10 cellular contexts compared by ENCODE assay signal in the genomic region with DNA sequence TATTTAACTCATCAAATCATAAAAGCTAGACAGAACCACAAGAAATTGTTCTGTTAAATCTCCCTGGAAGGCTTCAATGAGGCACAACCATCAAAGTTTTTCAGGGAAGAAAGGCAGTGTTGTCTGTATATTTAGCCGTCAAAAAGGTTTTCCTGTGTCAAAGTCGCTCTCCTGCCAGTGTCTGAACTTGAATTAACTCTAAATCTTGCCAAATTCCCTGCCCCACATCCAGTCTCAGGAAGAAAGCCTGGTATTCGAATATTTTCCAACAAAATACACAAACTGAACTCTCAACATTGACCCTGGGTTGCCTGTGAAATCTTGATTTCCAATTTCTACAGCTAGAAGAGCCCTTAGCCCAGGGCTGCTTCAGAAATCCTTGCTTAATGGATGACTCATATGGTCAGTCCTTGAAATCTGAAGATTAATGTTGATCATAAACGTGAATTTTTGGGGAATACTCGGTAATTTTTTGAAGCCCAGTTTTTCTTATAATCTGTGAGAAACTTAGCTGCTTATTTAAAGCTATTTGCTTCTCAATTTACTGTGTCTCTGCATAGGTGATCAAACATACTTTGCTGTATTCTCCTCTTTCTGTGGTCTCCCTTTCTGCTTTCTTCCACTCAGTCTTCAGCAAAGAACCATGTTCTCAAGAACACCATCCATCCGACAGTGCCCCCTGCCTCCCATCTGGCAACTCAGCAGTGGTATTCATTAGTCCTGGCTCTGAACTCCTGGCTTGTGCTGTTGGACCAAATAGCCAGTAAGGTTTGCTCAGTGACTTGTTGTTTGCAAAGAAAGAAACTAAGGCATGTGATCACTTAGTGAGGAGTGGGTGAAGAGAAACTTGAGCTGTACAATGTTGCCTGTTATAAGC. TPM values are rescaled to one million over a fixed set of nuclear protein-coding genes. Genes with fewer than 3 reads are reported as not detected.
DNase-seq lines count a peak whose midpoint lies in the region; ATAC-seq and TF ChIP-seq lines count a peak whose summit lies in the region.
"Had no signal": no experiment of that assay in that cellular context is flagged by ENCODE, and none has a peak within 500 bp of the region (broad histone marks: within the 10 kb centered on the region; RNA-seq: fewer than 3 reads in every experiment).

No MANE protein-coding gene starts in this region.

- H3K4me1 Mint-ChIP-seq in activated CD8-positive, alpha-beta T cell treated with anti-CD3 and anti-CD28 coated beads for 36 hours (ENCODE audit: low read depth): no peaks in the 10 kb centered on the region
- H3K4me1 Mint-ChIP-seq in activated CD8-positive, alpha-beta T cell treated with anti-CD3 and anti-CD28 coated beads, Interleukin-2, amount 10 ng/mL, durations not matched to agents 7 days and 5 days (ENCODE audit: low read depth): peaks cover 1% of the 10 kb centered on the region
- H3K4me1 Mint-ChIP-seq in glutamatergic neuron (ENCODE audit: low read depth, unreplicated experiment): no peaks in the 10 kb centered on the region
- H3K4me1 Mint-ChIP-seq: central memory CD8-positive, alpha-beta T cell had no signal

- peak; percentile 14 for DNase-seq in activated CD8-positive, alpha-beta T cell treated with anti-CD3 and anti-CD28 coated beads for 36 hours
- no peak for DNase-seq in activated CD8-positive, alpha-beta T cell treated with anti-CD3 and anti-CD28 coated beads, Interleukin-2, amount 10 ng/mL, durations not matched to agents 7 days and 5 days
- DNase-seq in glutamatergic neuron (no peak), smooth muscle cell (lab: John Stamatoyannopoulos, UW; ENCODE audit: unreplicated experiment) (no peak), COLO668 (lab: John Stamatoyannopoulos, UW; ENCODE audit: unreplicated experiment) (no peak), NCI-H345 (lab: John Stamatoyannopoulos, UW) (no peak)

- ATAC-seq in activated CD8-positive, alpha-beta T cell treated with anti-CD3 and anti-CD28 coated beads for 36 hours: no peak
- ATAC-seq in activated CD8-positive, alpha-beta T cell treated with anti-CD3 and anti-CD28 coated beads, Interleukin-2, amount 10 ng/mL, durations not matched to agents 7 days and 5 days: no peak
- ATAC-seq in SK-N-SH treated with all-trans-retinoic acid at 6 μM for 48 hours: peak; percentile 82
- no peak for ATAC-seq in GM18868 (IDR thresholded peaks at IDR 0.05; ENCODE audit: unreplicated experiment)

- H3K27ac ChIP-seq in smooth muscle cell (ENCODE audit: low read depth): no peak overlapping the region
- H3K27ac ChIP-seq: BLaER1 had no signal

- no peaks in the 10 kb centered on the region for H3K36me3 ChIP-seq in smooth muscle cell (ENCODE audit: low read depth)
- H3K36me3 ChIP-seq: BLaER1 had no signal

- H3K4me2 ChIP-seq in smooth muscle cell: no peak overlapping the region
- H3K4me2 ChIP-seq: BLaER1 had no signal

- H3K9me3 Mint-ChIP-seq in activated CD8-positive, alpha-beta T cell treated with anti-CD3 and anti-CD28 coated beads for 36 hours: no peaks in the 10 kb centered on the region
- H3K9me3 Mint-ChIP-seq in activated CD8-positive, alpha-beta T cell treated with anti-CD3 and anti-CD28 coated beads, Interleukin-2, amount 10 ng/mL, durations not matched to agents 7 days and 5 days (ENCODE audit: insufficient read depth): no peaks in the 10 kb centered on the region
- peaks cover 2% of the 10 kb centered on the region for H3K9me3 Mint-ChIP-seq in glutamatergic neuron (ENCODE audit: unreplicated experiment)
- H3K9me3 Mint-ChIP-seq: central memory CD8-positive, alpha-beta T cell had no signal

- H3F3A ChIP-seq in smooth muscle cell (ENCODE audit: low read depth): no peaks in the 10 kb centered on the region

- intact Hi-C loops in activated CD8-positive, alpha-beta T cell treated with anti-CD3 and anti-CD28 coated beads for 36 hours (cut with micrococcal nuclease): no loop called here

- CTCF ChIA-PET in activated CD8-positive, alpha-beta T cell treated with anti-CD3 and anti-CD28 coated beads for 36 hours (lab: Charles Lee): no interaction called here
- CTCF ChIA-PET in activated CD8-positive, alpha-beta T cell treated with anti-CD3 and anti-CD28 coated beads, Interleukin-2, amount 10 ng/mL, durations not matched to agents 7 days and 5 days (lab: Charles Lee): no interaction called here

- no peaks in the 10 kb centered on the region for H3K4me1 ChIP-seq in smooth muscle cell (ENCODE audit: low read depth)

- 72% methylated on average over 6 of the region's 6 CpGs for WGBS in smooth muscle cell (ENCODE audit: low lambda C conversion rate)

- no peaks in the 10 kb centered on the region for H4K20me1 ChIP-seq in smooth muscle cell (ENCODE audit: low read depth)
- H4K20me1 ChIP-seq: BLaER1 had no signal

- no peaks in the 10 kb centered on the region for H3K9me3 ChIP-seq in smooth muscle cell (replicated peaks; ENCODE audit: low read depth)
- H3K9me3 ChIP-seq: BLaER1 had no signal

- no peak overlapping the region for H3K4me3 ChIP-seq in smooth muscle cell
- H3K4me3 ChIP-seq: BLaER1 had no signal

- no peaks in the 10 kb centered on the region for H3K27me3 Mint-ChIP-seq in activated CD8-positive, alpha-beta T cell treated with anti-CD3 and anti-CD28 coated beads for 36 hours
- H3K27me3 Mint-ChIP-seq in activated CD8-positive, alpha-beta T cell treated with anti-CD3 and anti-CD28 coated beads, Interleukin-2, amount 10 ng/mL, durations not matched to agents 7 days and 5 days (ENCODE audit: low read depth): peaks cover 12% of the 10 kb centered on the region
- H3K27me3 Mint-ChIP-seq in glutamatergic neuron (ENCODE audit: unreplicated experiment): no peaks in the 10 kb centered on the region

- no peaks in the 10 kb centered on the region for H3K79me2 ChIP-seq in smooth muscle cell (ENCODE audit: low read depth)

- POLR2A ChIA-PET in activated CD8-positive, alpha-beta T cell treated with anti-CD3 and anti-CD28 coated beads for 36 hours (lab: Charles Lee): no interaction called here
- POLR2A ChIA-PET in activated CD8-positive, alpha-beta T cell treated with anti-CD3 and anti-CD28 coated beads, Interleukin-2, amount 10 ng/mL, durations not matched to agents 7 days and 5 days (lab: Charles Lee): no interaction called here

- TF ChIP-seq CTCF in activated CD8-positive, alpha-beta T cell treated with anti-CD3 and anti-CD28 coated beads for 36 hours (IDR thresholded peaks at IDR 0.05): no peak
- no peak for TF ChIP-seq CTCF in glutamatergic neuron (IDR thresholded peaks at IDR 0.05; ENCODE audit: partially characterized antibody, unreplicated experiment)
- peak; percentile 7 for TF ChIP-seq CTCF in smooth muscle cell (IDR thresholded peaks at IDR 0.05; ENCODE audit: borderline replicate concordance, insufficient read depth, poor library complexity, severe bottlenecking)

- H3K9ac ChIP-seq in smooth muscle cell (ENCODE audit: low read depth): no peak overlapping the region
- H3K9ac ChIP-seq: BLaER1 had no signal

- H3K27me3 ChIP-seq in smooth muscle cell (ENCODE audit: low read depth): no peaks in the 10 kb centered on the region
- H3K27me3 ChIP-seq: BLaER1 had no signal

- no peak overlapping the region for H2AFZ ChIP-seq in smooth muscle cell (ENCODE audit: low read depth)

- no peak overlapping the region for H3K27ac Mint-ChIP-seq in activated CD8-positive, alpha-beta T cell treated with anti-CD3 and anti-CD28 coated beads for 36 hours
- no peak overlapping the region for H3K27ac Mint-ChIP-seq in activated CD8-positive, alpha-beta T cell treated with anti-CD3 and anti-CD28 coated beads, Interleukin-2, amount 10 ng/mL, durations not matched to agents 7 days and 5 days
- peak overlapping the region; percentile 48 for H3K27ac Mint-ChIP-seq in glutamatergic neuron (ENCODE audit: unreplicated experiment)

- H3K4me3 Mint-ChIP-seq in activated CD8-positive, alpha-beta T cell treated with anti-CD3 and anti-CD28 coated beads for 36 hours: no peak overlapping the region
- H3K4me3 Mint-ChIP-seq in activated CD8-positive, alpha-beta T cell treated with anti-CD3 and anti-CD28 coated beads, Interleukin-2, amount 10 ng/mL, durations not matched to agents 7 days and 5 days: no peak overlapping the region
- no peak overlapping the region for H3K4me3 Mint-ChIP-seq in glutamatergic neuron (ENCODE audit: unreplicated experiment)
- H3K4me3 Mint-ChIP-seq: central memory CD8-positive, alpha-beta T cell had no signal

- no peaks in the 10 kb centered on the region for H3K36me3 Mint-ChIP-seq in activated CD8-positive, alpha-beta T cell treated with anti-CD3 and anti-CD28 coated beads for 36 hours (ENCODE audit: low read depth)
- no peaks in the 10 kb centered on the region for H3K36me3 Mint-ChIP-seq in activated CD8-positive, alpha-beta T cell treated with anti-CD3 and anti-CD28 coated beads, Interleukin-2, amount 10 ng/mL, durations not matched to agents 7 days and 5 days (ENCODE audit: low read depth)
- H3K36me3 Mint-ChIP-seq in glutamatergic neuron (ENCODE audit: unreplicated experiment): no peaks in the 10 kb centered on the region

TF ChIP-seq in SK-N-SH treated with all-trans-retinoic acid at 6 μM for 48 hours, 23 proteins besides CTCF, POLR2A, EP300 and RAD21 (continues in another document):
- TF ChIP-seq ZNF8 (CRISPR knock-in tag; IDR thresholded peaks at IDR 0.05): no peak
- no peak for TF ChIP-seq CSDC2 (CRISPR knock-in tag; IDR thresholded peaks at IDR 0.05)
- TF ChIP-seq OSR1 (CRISPR knock-in tag; IDR thresholded peaks at IDR 0.05): no peak
- TF ChIP-seq, protein P1, sequence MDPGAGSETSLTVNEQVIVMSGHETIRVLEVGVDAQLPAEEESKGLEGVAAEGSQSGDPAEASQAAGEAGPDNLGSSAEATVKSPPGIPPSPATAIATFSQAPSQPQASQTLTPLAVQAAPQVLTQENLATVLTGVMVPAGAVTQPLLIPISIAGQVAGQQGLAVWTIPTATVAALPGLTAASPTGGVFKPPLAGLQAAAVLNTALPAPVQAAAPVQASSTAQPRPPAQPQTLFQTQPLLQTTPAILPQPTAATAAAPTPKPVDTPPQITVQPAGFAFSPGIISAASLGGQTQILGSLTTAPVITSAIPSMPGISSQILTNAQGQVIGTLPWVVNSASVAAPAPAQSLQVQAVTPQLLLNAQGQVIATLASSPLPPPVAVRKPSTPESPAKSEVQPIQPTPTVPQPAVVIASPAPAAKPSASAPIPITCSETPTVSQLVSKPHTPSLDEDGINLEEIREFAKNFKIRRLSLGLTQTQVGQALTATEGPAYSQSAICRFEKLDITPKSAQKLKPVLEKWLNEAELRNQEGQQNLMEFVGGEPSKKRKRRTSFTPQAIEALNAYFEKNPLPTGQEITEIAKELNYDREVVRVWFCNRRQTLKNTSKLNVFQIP (CRISPR knock-in tag; IDR thresholded peaks at IDR 0.05; ENCODE audit: borderline replicate concordance, low read depth): no peak

RNA-seq across cellular contexts. Expression of gene NREP, which starts 58.9 kb away (rescaled TPM):
- total RNA-seq in activated CD8-positive, alpha-beta T cell treated with anti-CD3 and anti-CD28 coated beads for 36 hours: 10 to 100 TPM; 21.7 to 22.6 TPM
- 10 to 100 TPM; 18.6 to 19.7 TPM for total RNA-seq in activated CD8-positive, alpha-beta T cell treated with anti-CD3 and anti-CD28 coated beads, Interleukin-2, amount 10 ng/mL, durations not matched to agents 7 days and 5 days
- total RNA-seq in glutamatergic neuron (ENCODE audit: unreplicated experiment) (904 TPM), smooth muscle cell (270 and 306 TPM in 2 replicates)
- 166 and 191 TPM in 2 replicates for polyA plus RNA-seq in smooth muscle cell

Comparison
In these comparisons a context has a peak if more than half of its experiments do, and no peak if none do; other contexts are left out.
1. RNA of gene NREP, which starts 58.9 kb away (total RNA-seq): 904 TPM in glutamatergic neuron (single experiment) and 270 to 306 TPM in smooth muscle cell; 21.7 to 22.6 TPM in activated CD8-positive, alpha-beta T cell treated with anti-CD3 and anti-CD28 coated beads for 36 hours and 18.6 to 19.7 TPM in activated CD8-positive, alpha-beta T cell treated with anti-CD3 and anti-CD28 coated beads, Interleukin-2, amount 10 ng/mL, durations not matched to agents 7 days and 5 days; every median in the first group is over 10 times any median in the second.